8 cellular contexts compared by ENCODE assay signal in the genomic region with DNA sequence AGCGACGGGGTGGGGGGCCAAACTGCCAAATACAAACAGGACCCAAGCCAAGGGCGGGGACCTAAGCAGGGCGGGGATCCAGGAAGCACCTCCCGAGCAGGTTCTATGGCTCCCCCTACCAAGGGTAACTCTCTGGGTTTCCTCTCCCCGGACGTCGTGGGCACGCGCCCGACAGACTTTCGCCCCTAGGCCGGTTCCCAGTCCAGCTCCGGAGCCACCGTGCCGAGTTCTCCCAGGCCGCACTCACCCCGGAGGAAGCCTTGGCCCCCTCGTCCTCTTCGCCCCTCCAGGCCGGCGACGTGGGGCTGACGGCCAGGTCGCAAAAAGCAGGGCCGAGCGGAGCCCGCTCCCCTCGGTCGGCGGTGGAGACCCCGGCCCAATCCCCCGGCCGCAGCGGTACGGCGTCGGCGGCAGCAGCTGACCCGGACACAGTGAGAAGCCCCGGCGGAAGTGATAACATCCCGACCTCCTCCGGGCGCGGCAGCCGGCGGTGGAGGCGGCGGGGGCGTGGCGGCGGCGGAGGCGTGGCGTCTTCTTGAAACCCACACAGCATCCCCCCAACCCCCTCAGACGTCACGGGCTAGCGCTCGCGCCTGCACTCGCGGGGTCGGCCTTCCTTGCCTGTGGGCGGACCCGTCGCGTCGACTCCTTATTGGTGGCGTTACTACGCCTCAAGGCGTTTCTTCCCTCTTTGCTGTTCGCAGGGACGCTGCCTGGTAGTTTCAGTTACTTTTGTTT. TPM values are rescaled to one million over a fixed set of nuclear protein-coding genes. Genes with fewer than 3 reads are reported as not detected.
DNase-seq lines count a peak whose midpoint lies in the region; ATAC-seq, FAIRE-seq and TF ChIP-seq lines count a peak whose summit lies in the region.

A gene with protein sequence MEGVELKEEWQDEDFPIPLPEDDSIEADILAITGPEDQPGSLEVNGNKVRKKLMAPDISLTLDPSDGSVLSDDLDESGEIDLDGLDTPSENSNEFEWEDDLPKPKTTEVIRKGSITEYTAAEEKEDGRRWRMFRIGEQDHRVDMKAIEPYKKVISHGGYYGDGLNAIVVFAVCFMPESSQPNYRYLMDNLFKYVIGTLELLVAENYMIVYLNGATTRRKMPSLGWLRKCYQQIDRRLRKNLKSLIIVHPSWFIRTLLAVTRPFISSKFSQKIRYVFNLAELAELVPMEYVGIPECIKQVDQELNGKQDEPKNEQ (minus strand): TSS at position 433 of the 738 bp plus-strand sequence. CDS start 6,863 bp downstream, outside the sequence.

- ATAC-seq in GM19025 (IDR thresholded peaks at IDR 0.05; ENCODE audit: low read depth, unreplicated experiment), result peak; percentile 83
- ATAC-seq in HG03342 (IDR thresholded peaks at IDR 0.05; ENCODE audit: unreplicated experiment), result peak; percentile 83

- TF ChIP-seq CTCF in AG09309 (IDR thresholded peaks at IDR 0.05; ENCODE audit: control insufficient read depth, insufficient read depth, low read depth, low read length, missing control alignments) (no peak), keratinocyte (optimal IDR thresholded peaks at IDR 0.05 in 1 of 3, IDR thresholded peaks at IDR 0.05 in 1 of 3, conservative IDR thresholded peaks at IDR 0.05 in 1 of 3; ENCODE audit: extremely low read depth in 1 of 3, insufficient read depth in 2 of 3, low read length in 3 of 3) (no peak)

- H4K20me1 ChIP-seq in keratinocyte (ENCODE audit: control insufficient read depth, extremely low read depth, insufficient read depth, low read length), result peaks cover 13% of the 10 kb centered on the region

- peaks cover 24% of the 10 kb centered on the region for H3K4me1 ChIP-seq in keratinocyte (ENCODE audit: control insufficient read depth, extremely low read depth, insufficient read depth, low read length)

- peaks cover 50% of the 10 kb centered on the region for H3K79me2 ChIP-seq in keratinocyte (ENCODE audit: control insufficient read depth, insufficient read depth, low read length)

- H3K27me3 ChIP-seq in keratinocyte (ENCODE audit: control insufficient read depth, extremely low read depth, insufficient read depth, low read length), result no peaks in the 10 kb centered on the region

- no peaks in the 10 kb centered on the region for H3K9me3 ChIP-seq in keratinocyte (ENCODE audit: control insufficient read depth, low read depth, low read length)

- H2AFZ ChIP-seq in keratinocyte (ENCODE audit: control insufficient read depth, low read length), result peak within 1 kb of the TSS; percentile 45

- H3K9ac ChIP-seq in keratinocyte (ENCODE audit: control insufficient read depth, extremely low read depth, insufficient read depth, low read length), result peak within 1 kb of the TSS; percentile 99

- H3K4me3 ChIP-seq in AG09309 (ENCODE audit: control insufficient read depth, low read depth, low read length), result peak within 1 kb of the TSS; percentile 79
- H3K4me3 ChIP-seq in keratinocyte (ENCODE audit: control insufficient read depth in 2 of 3, extremely low read depth in 1 of 3, insufficient read depth in 2 of 3, low read depth in 1 of 3, low read length in 3 of 3), result peak within 1 kb of the TSS; percentile 83 to 96 (median 88)

- H3K4me2 ChIP-seq in keratinocyte (ENCODE audit: control insufficient read depth, extremely low read depth, insufficient read depth, low read depth, low read length), result peak within 1 kb of the TSS; percentile 93

- no peaks in the 10 kb centered on the region for H3K9me1 ChIP-seq in keratinocyte (ENCODE audit: control insufficient read depth, extremely low read depth, insufficient read depth, low read length)

- peak; percentile 92 for DNase-seq in AG09309 (ENCODE audit: low read depth)
- DNase-seq in NCI-H460 (ENCODE audit: extremely low read depth, low read depth), result peak; percentile 94
- DNase-seq in activated CD4-positive, CD25-positive, alpha-beta regulatory T cell treated with anti-CD3 and anti-CD28 coated beads, Interleukin-2, amount 50 U/mL, for 72 hours, result peak; percentile 98
- peak; percentile 70 to 86 for DNase-seq in cerebellar nuclear complex (lab: John Stamatoyannopoulos, UW)
- peak; percentile 76 for DNase-seq in keratinocyte (ENCODE audit: low read depth, low spot score)
- DNase-seq in stimulated activated CD4-positive, alpha-beta T cell treated with anti-CD3 and anti-CD28 coated beads, Interleukin-15, amount 100 ng/mL, for 1 hour (ENCODE audit: low read depth in 1 of 2, low spot score in 1 of 2), result peak; percentile 93 to 97

- peak within 1 kb of the TSS; percentile 87 for H3K27ac ChIP-seq in keratinocyte (ENCODE audit: control insufficient read depth, insufficient read depth, low read length)

- FAIRE-seq in keratinocyte (lab: Jason Lieb, UNC), result peak; percentile 67

- H3K36me3 ChIP-seq in keratinocyte (ENCODE audit: control insufficient read depth in 2 of 2, extremely low read depth in 1 of 2, insufficient read depth in 2 of 2, low read length in 2 of 2), result peaks cover 0 to 4% of the 10 kb centered on the region in 2 experiments

- dilution Hi-C loops in keratinocyte (cut with MboI; ENCODE audit: extremely low pct_ligation_motif_present, low sequenced_read_pairs), result no loop called here

RNA-seq across cellular contexts. Expression of the gene that starts here (rescaled TPM):
- 113 and 124 TPM in 2 replicates for total RNA-seq in NCI-H460 (2014; rRNA removed; shearing (Covaris generic))
- 105 and 176 TPM in 2 replicates for polyA plus RNA-seq in NCI-H460 (2014; cell fraction: nucleus; rRNA removed)
- 23.4 to 68.2 TPM (median 57.4 TPM) in 3 replicates for polyA plus RNA-seq in keratinocyte
- polyA plus RNA-seq in keratinocyte (2011; ENCODE audit: low read depth), result 170 TPM
- polyA plus RNA-seq in keratinocyte (2011; cell fraction: cytosol; rRNA removed), result 54.3 and 62.4 TPM in 2 replicates
- 54.6 and 74.1 TPM in 2 replicates for polyA plus RNA-seq in keratinocyte (2011; cell fraction: nucleus; rRNA removed)
- 38.9 and 50.4 TPM in 2 replicates for polyA plus RNA-seq in keratinocyte (2012; ENCODE audit: low replicate concordance)
- 5.7 to 30.6 TPM (median 7.6 TPM) in 3 replicates for polyA minus RNA-seq in keratinocyte
- 52.0 TPM for polyA minus RNA-seq in keratinocyte (2011; cell fraction: cytosol; rRNA and poly(A)+ RNA removed)
- polyA minus RNA-seq in keratinocyte (2011; cell fraction: nucleus; rRNA and poly(A)+ RNA removed), result 23.1 and 44.5 TPM in 2 replicates

Comparison
In these comparisons a context has a peak if more than half of its experiments do, and no peak if none do; other contexts are left out.
1. Peak in every context shown above with its lines: DNase-seq, ATAC-seq, H3K4me3 ChIP-seq and H3K27ac ChIP-seq.